ENCODE assay signal across 8 cellular contexts in genomic region chr9:107750741-107751521, GRCh38.
A peak's percentile ranks its signal among the peaks of the same experiment; 100 is the strongest.
DNase-seq lines count a peak whose midpoint lies in the region; ATAC-seq and TF ChIP-seq lines count a peak whose summit lies in the region.

No MANE protein-coding gene starts in this region.

- ATAC-seq in aorta (ENCODE audit: low FRiP score): peak; percentile 93

- no peak overlapping the region for H3K4me3 ChIP-seq in AG04450 (ENCODE audit: low read depth, low read length)
- no peak overlapping the region for H3K4me3 ChIP-seq in colonic mucosa
- no peak overlapping the region for H3K4me3 ChIP-seq in aorta (ENCODE audit: low read length in 2 of 2)

- POLR2A ChIA-PET in AG04450 (lab: Yijun Ruan, JAX): interaction anchor here (0.5 to 1.7 kb wide), 3 partner anchors 16 to 261 kb away, joined by 4 to 5 read pairs (median 5); partner anchors contain the start of gene KLF4

- TF ChIP-seq CTCF in AG04450 (IDR thresholded peaks at IDR 0.05; ENCODE audit: low read depth, low read length) (no peak), colonic mucosa (IDR thresholded peaks at IDR 0.05) (no peak)

- H3K9ac ChIP-seq in colonic mucosa (ENCODE audit: low read depth in 2 of 2, low read length in 2 of 2): peak overlapping the region in 1 of 2 donors; percentile 52

- H3K4me1 ChIP-seq in colonic mucosa: peaks cover 12% of the 10 kb centered on the region
- peaks cover 4 to 8% of the 10 kb centered on the region in 2 donors for H3K4me1 ChIP-seq in aorta (ENCODE audit: control insufficient read depth in 1 of 2, insufficient read depth in 2 of 2, low read length in 2 of 2)

- CTCF ChIA-PET in AG04450 (lab: Charles Lee): interaction anchor here (1.3 kb wide), 1 partner anchor 17 kb away, joined by 4 read pairs; no protein-coding TSS in a partner anchor

- 0 to 3% methylated on average over 7 to 8 of the region's 8 CpGs for WGBS in aorta, 2 donors

- no peaks in the 10 kb centered on the region for H3K36me3 ChIP-seq in colonic mucosa
- H3K36me3 ChIP-seq in aorta (ENCODE audit: control insufficient read depth in 1 of 2, insufficient read depth in 2 of 2, low read length in 1 of 2): no peaks in the 10 kb centered on the region

- intact Hi-C loops in colonic mucosa (cut with DNase I): loop anchor here (10.0 kb wide), 1 partner anchor 266 kb away; the partner anchor contains the start of gene KLF4
- intact Hi-C loops in aorta (cut with DNase I): loop anchor here (1.0 to 5.0 kb wide), 6 partner anchors 18 to 262 kb away; partner anchors contain the start of gene KLF4 (in 1 of the 2)

- DNase-seq in AG04450 (ENCODE audit: low read depth, low spot score) (peak; percentile 96), NCI-H1105 treated with DMSO at 0.1 percent for 48 hours (lab: John Stamatoyannopoulos, UW) (peak; percentile 52), colonic mucosa (peak; percentile 65), medulla oblongata (ENCODE audit: extremely low spot score) (peak; percentile 90), aorta (peak; percentile 93 to 94), NCI-H748 treated with DMSO at 0.1 percent for 48 hours (lab: John Stamatoyannopoulos, UW) (no peak), NCI-H526 (lab: John Stamatoyannopoulos, UW) (no peak), NCI-H2171 treated with DMSO at 0.1 percent for 48 hours (lab: John Stamatoyannopoulos, UW) (no peak)

- H3K27ac ChIP-seq in AG04450 (ENCODE audit: low read depth, low read length) (peak overlapping the region; percentile 97), colonic mucosa (peak overlapping the region; percentile 69), aorta (ENCODE audit: low read depth in 1 of 2, low read length in 2 of 2) (peak overlapping the region; percentile 93 to 95)

- H3K27me3 ChIP-seq in AG04450 (ENCODE audit: control insufficient read depth, insufficient read depth, low read length) (no peaks in the 10 kb centered on the region), colonic mucosa (no peaks in the 10 kb centered on the region), aorta (ENCODE audit: control insufficient read depth in 1 of 2, insufficient read depth in 2 of 2, low read length in 1 of 2) (no peaks in the 10 kb centered on the region)

- H3K9me3 ChIP-seq in AG04450 (ENCODE audit: control insufficient read depth, insufficient read depth, low read length) (no peaks in the 10 kb centered on the region), colonic mucosa (no peaks in the 10 kb centered on the region), aorta (ENCODE audit: control insufficient read depth, low read length) (no peaks in the 10 kb centered on the region)

Comparison
In these comparisons a context has a peak if more than half of its experiments do, and no peak if none do; other contexts are left out.
1. DNase-seq: peak in AG04450 (single experiment), NCI-H1105 treated with DMSO at 0.1 percent for 48 hours (single experiment), colonic mucosa (single experiment), medulla oblongata (single experiment) and aorta (2 of 2); none in NCI-H748 treated with DMSO at 0.1 percent for 48 hours (single experiment), NCI-H526 (0 of 2) and NCI-H2171 treated with DMSO at 0.1 percent for 48 hours (single experiment).
2. Peak in every context shown above with its lines, with median percentiles within 50 percentile points of each other: H3K27ac ChIP-seq.